In the genomic region with DNA sequence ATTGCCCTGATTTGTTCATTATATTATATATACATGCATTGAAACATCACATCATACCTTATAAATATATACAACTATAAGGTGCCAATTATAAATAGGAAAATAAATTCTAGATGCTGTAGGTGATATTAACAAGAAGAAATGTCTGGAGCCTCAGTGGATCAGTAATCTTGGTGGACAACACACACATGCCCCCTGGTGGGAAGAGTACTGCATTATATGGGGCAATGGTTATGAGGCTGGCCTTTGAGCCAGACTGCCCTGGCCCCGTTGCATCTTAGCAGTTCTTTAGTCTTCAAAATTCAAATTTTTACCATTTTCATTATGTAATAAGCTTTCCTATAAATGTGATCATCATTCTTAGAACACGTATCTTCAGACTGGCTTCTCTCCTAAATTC, we compare ENCODE assay signal across 9 cellular contexts.
A peak's percentile ranks its signal among the peaks of the same experiment; 100 is the strongest.
DNase-seq lines count a peak whose midpoint lies in the region; ATAC-seq and TF ChIP-seq lines count a peak whose summit lies in the region.
"Had no signal": no experiment of that assay in that cellular context is flagged by ENCODE, and none has a peak within 500 bp of the region (broad histone marks: within the 10 kb centered on the region; RNA-seq: fewer than 3 reads in every experiment).

No MANE protein-coding gene starts in this region.

- TF ChIP-seq POLR2A in GM18505 (IDR thresholded peaks at IDR 0.05; ENCODE audit: borderline replicate concordance, extremely low read depth, insufficient read depth, insufficient read length): no peak

- DNase-seq in AML-193 (lab: John Stamatoyannopoulos, UW) (peak; percentile 19 to 44), SW480 (ENCODE audit: low spot score) (peak; percentile 29), kidney glomerular epithelial cell (lab: John Stamatoyannopoulos, UW) (peak; percentile 8), DMS79 treated with DMSO at 0.1 percent for 48 hours (lab: John Stamatoyannopoulos, UW) (no peak), omental fat pad (ENCODE audit: low spot score) (no peak)
- DNase-seq: stimulated activated naive B cell treated with anti-CD40 and anti-IgM and Interleukin-4, amounts not matched to agents 10 μg/mL and 1 μg/mL and 100 μg/mL, for 72 hours had no signal

- ATAC-seq in GM18505 (IDR thresholded peaks at IDR 0.05; ENCODE audit: unreplicated experiment): peak; percentile 77
- ATAC-seq in HG03469 (IDR thresholded peaks at IDR 0.05; ENCODE audit: unreplicated experiment): peak; percentile 83
- ATAC-seq in omental fat pad (ENCODE audit: low FRiP score): no peak
- ATAC-seq in HG02981 (IDR thresholded peaks at IDR 0.05; ENCODE audit: unreplicated experiment): no peak

- TF ChIP-seq CTCF in omental fat pad (IDR thresholded peaks at IDR 0.05): no peak

Comparison
In these comparisons a context has a peak if more than half of its experiments do, and no peak if none do; other contexts are left out.
1. DNase-seq: peak in AML-193 (2 of 2), SW480 (single experiment) and kidney glomerular epithelial cell (single experiment); none in DMS79 treated with DMSO at 0.1 percent for 48 hours (single experiment) and omental fat pad (single experiment).
2. ATAC-seq: peak in GM18505 (single experiment) and HG03469 (single experiment); none in omental fat pad (single experiment) and HG02981 (single experiment).